ENCODE assay signal across 32 cellular contexts in the genomic region with DNA sequence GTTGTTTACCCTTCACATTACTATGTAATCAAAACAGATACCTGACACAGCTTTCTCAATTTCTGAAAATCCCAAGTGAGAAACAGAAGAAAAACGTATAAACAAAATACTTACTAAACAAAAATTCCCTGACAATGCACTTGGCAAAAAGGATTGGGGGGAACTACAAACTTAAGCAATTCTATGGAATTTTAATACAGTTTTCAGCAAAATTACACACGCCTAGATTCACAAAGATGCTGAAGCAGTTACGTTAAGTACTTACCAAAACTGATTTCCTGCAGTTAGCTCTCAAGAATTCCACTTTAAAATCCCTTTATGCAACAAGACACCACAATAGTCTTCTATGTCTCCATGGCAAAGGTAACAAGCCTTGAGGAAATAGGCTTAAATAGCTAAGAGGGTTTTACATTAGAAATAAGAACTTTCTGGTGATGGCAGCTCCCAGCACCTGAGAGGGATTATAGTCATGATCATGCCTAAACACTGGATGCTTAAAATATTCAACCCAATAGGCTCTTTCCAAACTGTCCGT. TPM values are rescaled to one million over a fixed set of nuclear protein-coding genes. Genes with fewer than 3 reads are reported as not detected.
DNase-seq lines count a peak whose midpoint lies in the region; ATAC-seq, FAIRE-seq and TF ChIP-seq lines count a peak whose summit lies in the region.
"Had no signal": no experiment of that assay in that cellular context is flagged by ENCODE, and none has a peak within 500 bp of the region (broad histone marks: within the 10 kb centered on the region; RNA-seq: fewer than 3 reads in every experiment).

No MANE protein-coding gene starts in this region.

- H3K27me3 ChIP-seq in skeletal muscle tissue (ENCODE audit: control insufficient read depth in 3 of 3, insufficient read depth in 3 of 3, low read length in 3 of 3) = no peaks in the 10 kb centered on the region
- no peaks in the 10 kb centered on the region for H3K27me3 ChIP-seq in GM23248 (replicated peaks; ENCODE audit: insufficient read depth)
- H3K27me3 ChIP-seq: brain microvascular endothelial cell, spleen had no signal

- H3K79me2 ChIP-seq in GM23248 (ENCODE audit: insufficient read depth) = peaks cover 23% of the 10 kb centered on the region

- no peaks in the 10 kb centered on the region for H3K9me2 ChIP-seq in GM23248 (ENCODE audit: insufficient read depth)

- WGBS in GM23248 (ENCODE audit: low coverage in 1 of 2, low lambda C conversion rate in 2 of 2, missing lambda C conversion rate in 2 of 2), 2 experiments = 58 to 68% methylated on average over 4 of the region's 4 CpGs

- H3K27ac ChIP-seq in skeletal muscle tissue (ENCODE audit: low read depth, low read length) (peak overlapping the region; percentile 59), GM23248 (no peak overlapping the region)
- H3K27ac ChIP-seq: A549, brain microvascular endothelial cell, spleen, WERI-Rb-1 had no signal

- ATAC-seq in Right ventricle myocardium superior (ENCODE audit: poor library complexity) (peak; percentile 8), left cardiac atrium (no peak), WTC11 (no peak)
- ATAC-seq: A549; naive thymus-derived CD8-positive, alpha-beta T cell; PC-3 had no signal

- H3K36me3 ChIP-seq in skeletal muscle tissue (ENCODE audit: control insufficient read depth in 3 of 3, insufficient read depth in 3 of 3, low read length in 3 of 3) (peaks cover 0 to 13% (median 9%) of the 10 kb centered on the region in 3 donors), GM23248 (ENCODE audit: low read depth) (peaks cover 32% of the 10 kb centered on the region)

- peaks cover 26% of the 10 kb centered on the region for H3F3A ChIP-seq in GM23248 (ENCODE audit: insufficient read depth)

- DNase-seq in Right ventricle myocardium superior (no peak), left cardiac atrium (no peak), WTC11 (ENCODE audit: low spot score) (no peak), fibroblast of villous mesenchyme (ENCODE audit: low read depth) (peak; percentile 28), GM23248 (no peak), cerebellar cortex (ENCODE audit: low spot score) (no peak), GM19239 (ENCODE audit: insufficient read length, low spot score) (no peak)
- DNase-seq: activated CD4-positive, alpha-beta T cell treated with anti-CD3 and anti-CD28 coated beads, Interleukin-2, amount 10 ng/mL, durations not matched to agents 24 days and 14 days; activated gamma-delta T cell treated with Interleukin-2 at 50 U/mL for 16 hours; activated T-cell treated with anti-CD3 and anti-CD28 coated beads, Interleukin-2, amount 50 U/mL, for 1 hour; brain microvascular endothelial cell; DMS53; effector CD8-positive, alpha-beta T cell; erythroblast; HCEC 1CT; hippocampal formation; Kasumi-1; MV-4-11; naive thymus-derived CD8-positive, alpha-beta T cell; NCI-H1436 treated with DMSO at 0.1 percent for 48 hours; NCI-H510A treated with DMSO at 0.1 percent for 48 hours; NK-92 treated with Interleukin-12 subunit alpha and Interleukin-12 subunit beta, amount 100 ng/mL, for 24 hours; PC-3; retina; spleen; T1000; trophoblast cell; WERI-Rb-1 had no signal

- H4K20me1 ChIP-seq in GM23248 (ENCODE audit: insufficient read depth) = no peaks in the 10 kb centered on the region

- in situ Hi-C loops in GM23248 (cut with MboI) = no loop called here

- TF ChIP-seq CTCF in WTC11 (IDR thresholded peaks at IDR 0.05) (no peak), fibroblast of villous mesenchyme (IDR thresholded peaks at IDR 0.05; ENCODE audit: insufficient read depth, low read depth, low read length) (no peak)

- H3K4me3 Mint-ChIP-seq in WTC11 = no peak overlapping the region
- H3K4me3 Mint-ChIP-seq: activated CD4-positive, alpha-beta T cell treated with anti-CD3 and anti-CD28 coated beads, Interleukin-2, amount 10 ng/mL, durations not matched to agents 24 days and 14 days; naive thymus-derived CD8-positive, alpha-beta T cell had no signal

- H3K36me3 Mint-ChIP-seq in WTC11 = peaks cover 44% of the 10 kb centered on the region

- no peaks in the 10 kb centered on the region for H3K9me3 Mint-ChIP-seq in WTC11
- H3K9me3 Mint-ChIP-seq: activated CD4-positive, alpha-beta T cell treated with anti-CD3 and anti-CD28 coated beads, Interleukin-2, amount 10 ng/mL, durations not matched to agents 24 days and 14 days; naive thymus-derived CD8-positive, alpha-beta T cell had no signal

- no peak for FAIRE-seq in GM19239 (lab: Jason Lieb, UNC)
- FAIRE-seq: A549, HTR-8/SVneo, islet of Langerhans had no signal

- H2AFZ ChIP-seq in GM23248 = no peak overlapping the region

- H3K9ac ChIP-seq in skeletal muscle tissue (ENCODE audit: low read depth in 1 of 3, low read length in 3 of 3) (peak overlapping the region; percentile 9 to 60 (median 57)), GM23248 (no peak overlapping the region)

- peak overlapping the region; percentile 98 for H3K27ac Mint-ChIP-seq in WTC11
- H3K27ac Mint-ChIP-seq: activated CD4-positive, alpha-beta T cell treated with anti-CD3 and anti-CD28 coated beads, Interleukin-2, amount 10 ng/mL, durations not matched to agents 24 days and 14 days had no signal

- CTCF ChIA-PET in WTC11 (lab: Charles Lee) = interaction anchor here (0.9 to 3.2 kb wide), 4 partner anchors 10 to 251 kb away, joined by 3 to 21 read pairs (median 18); partner anchors contain the start of gene TOMM7

- POLR2A ChIA-PET in WTC11 (lab: Charles Lee) = interaction anchor here (1.5 kb wide), 1 partner anchor 10 kb away, joined by 3 read pairs; no protein-coding TSS in a partner anchor

- intact Hi-C loops in Right ventricle myocardium superior (cut with DNase I) (no loop called here), left cardiac atrium (cut with DNase I) (no loop called here)

- H3K4me1 ChIP-seq in skeletal muscle tissue (ENCODE audit: control insufficient read depth in 3 of 3, insufficient read depth in 3 of 3, low read length in 3 of 3) (peaks cover 18 to 37% (median 28%) of the 10 kb centered on the region in 3 donors), GM23248 (ENCODE audit: insufficient read depth) (no peaks in the 10 kb centered on the region)

- H3K4me1 Mint-ChIP-seq in WTC11 = peaks cover 78% of the 10 kb centered on the region

- H3K9me3 ChIP-seq in skeletal muscle tissue (ENCODE audit: control insufficient read depth in 3 of 3, low read length in 3 of 3) (no peaks in the 10 kb centered on the region), GM23248 (ENCODE audit: low read depth) (no peaks in the 10 kb centered on the region)
- H3K9me3 ChIP-seq: A549, spleen had no signal

- H3K4me3 ChIP-seq in fibroblast of villous mesenchyme (ENCODE audit: low read depth, low read length) = no peak overlapping the region
- H3K4me3 ChIP-seq in skeletal muscle tissue (ENCODE audit: low read length in 3 of 3) = peak overlapping the region; percentile 13 to 58 (median 52)
- no peak overlapping the region for H3K4me3 ChIP-seq in GM23248
- H3K4me3 ChIP-seq: A549, spleen had no signal

- no peak overlapping the region for H3K4me2 ChIP-seq in GM23248 (ENCODE audit: unreplicated experiment)
- H3K4me2 ChIP-seq: A549 had no signal

- H3K27me3 Mint-ChIP-seq in WTC11 (ENCODE audit: low read depth) = no peaks in the 10 kb centered on the region
- H3K27me3 Mint-ChIP-seq: activated CD4-positive, alpha-beta T cell treated with anti-CD3 and anti-CD28 coated beads, Interleukin-2, amount 10 ng/mL, durations not matched to agents 24 days and 14 days; naive thymus-derived CD8-positive, alpha-beta T cell had no signal

TF ChIP-seq in WTC11, 78 proteins besides CTCF, POLR2A, EP300 and RAD21 (continues in another document):
- no peak for TF ChIP-seq CREM (CRISPR knock-in tag; IDR thresholded peaks at IDR 0.05)
- TF ChIP-seq NR1H2 (CRISPR knock-in tag; IDR thresholded peaks at IDR 0.05) = no peak
- no peak for TF ChIP-seq EMX1 (CRISPR knock-in tag; IDR thresholded peaks at IDR 0.05)
- TF ChIP-seq GTF2I (CRISPR knock-in tag; conservative IDR thresholded peaks at IDR 0.05) = no peak
- TF ChIP-seq ZNF423 (CRISPR knock-in tag; IDR thresholded peaks at IDR 0.05) = no peak
- TF ChIP-seq, protein P1, sequence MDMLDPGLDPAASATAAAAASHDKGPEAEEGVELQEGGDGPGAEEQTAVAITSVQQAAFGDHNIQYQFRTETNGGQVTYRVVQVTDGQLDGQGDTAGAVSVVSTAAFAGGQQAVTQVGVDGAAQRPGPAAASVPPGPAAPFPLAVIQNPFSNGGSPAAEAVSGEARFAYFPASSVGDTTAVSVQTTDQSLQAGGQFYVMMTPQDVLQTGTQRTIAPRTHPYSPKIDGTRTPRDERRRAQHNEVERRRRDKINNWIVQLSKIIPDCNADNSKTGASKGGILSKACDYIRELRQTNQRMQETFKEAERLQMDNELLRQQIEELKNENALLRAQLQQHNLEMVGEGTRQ (CRISPR knock-in tag; IDR thresholded peaks at IDR 0.05) = no peak
- TF ChIP-seq, protein P2, sequence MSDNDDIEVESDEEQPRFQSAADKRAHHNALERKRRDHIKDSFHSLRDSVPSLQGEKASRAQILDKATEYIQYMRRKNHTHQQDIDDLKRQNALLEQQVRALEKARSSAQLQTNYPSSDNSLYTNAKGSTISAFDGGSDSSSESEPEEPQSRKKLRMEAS (CRISPR knock-in tag; IDR thresholded peaks at IDR 0.05) = no peak
- no peak for TF ChIP-seq ZNF138 (CRISPR knock-in tag; conservative IDR thresholded peaks at IDR 0.05)
- no peak for TF ChIP-seq FOXJ3 (CRISPR knock-in tag; IDR thresholded peaks at IDR 0.05; ENCODE audit: borderline replicate concordance)
- TF ChIP-seq, protein P3, sequence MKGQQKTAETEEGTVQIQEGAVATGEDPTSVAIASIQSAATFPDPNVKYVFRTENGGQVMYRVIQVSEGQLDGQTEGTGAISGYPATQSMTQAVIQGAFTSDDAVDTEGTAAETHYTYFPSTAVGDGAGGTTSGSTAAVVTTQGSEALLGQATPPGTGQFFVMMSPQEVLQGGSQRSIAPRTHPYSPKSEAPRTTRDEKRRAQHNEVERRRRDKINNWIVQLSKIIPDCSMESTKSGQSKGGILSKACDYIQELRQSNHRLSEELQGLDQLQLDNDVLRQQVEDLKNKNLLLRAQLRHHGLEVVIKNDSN (CRISPR knock-in tag; IDR thresholded peaks at IDR 0.05) = no peak
- TF ChIP-seq MLX (CRISPR knock-in tag; IDR thresholded peaks at IDR 0.05) = no peak

RNA-seq across cellular contexts. Expression of gene TOMM7, which starts 10.8 kb away (rescaled TPM):
- total RNA-seq in Right ventricle myocardium superior (634 TPM), left cardiac atrium (100 to 1,000 TPM; 365 to 444 TPM), WTC11 (2021) (500 to 506 TPM (median 502 TPM) in 3 replicates), fibroblast of villous mesenchyme (135 and 149 TPM in 2 replicates), skeletal muscle tissue (414 TPM)
- 84.1 and 132 TPM in 2 replicates for total RNA-seq in GM23248 (2014; rRNA removed; shearing (Covaris generic))
- polyA plus RNA-seq in GM23248 (2016; fragmentation: Nextera tagmentation; extraction: Ambion mirVana) = 376 and 408 TPM in 2 replicates

Comparison
In these comparisons a context has a peak if more than half of its experiments do, and no peak if none do; other contexts are left out.
1. H3K4me3 ChIP-seq: peak in skeletal muscle tissue (3 of 3); none in fibroblast of villous mesenchyme (single experiment) and GM23248 (single experiment).